In genomic region chr9:71672573-71672972, GRCh38 we compare ENCODE assay signal across 29 cellular contexts.
"Had no signal": no experiment of that assay in that cellular context is flagged by ENCODE, and none has a peak within 500 bp of the region (broad histone marks: within the 10 kb centered on the region; RNA-seq: fewer than 3 reads in every experiment).

No MANE protein-coding gene starts in this region.

- ATAC-seq: naive thymus-derived CD4-positive, alpha-beta T cell; natural killer cell; psoas muscle; sciatic nerve; stimulated activated effector memory CD8-positive, alpha-beta T cell treated with anti-CD3 and anti-CD28 coated beads, Interleukin-12 subunit alpha, Interleukin-12 subunit beta, amount 100 ng/mL, for 72 hours; stimulated activated naive B cell treated with anti-CD40 and anti-IgM and Interleukin-4, amounts not matched to agents 10 μg/mL and 1 μg/mL and 100 μg/mL, for 72 hours had no signal

- H3K9me3 Mint-ChIP-seq: natural killer cell; stimulated activated effector memory CD8-positive, alpha-beta T cell treated with anti-CD3 and anti-CD28 coated beads, Interleukin-12 subunit alpha, Interleukin-12 subunit beta, amount 100 ng/mL, for 72 hours; stimulated activated naive CD8-positive, alpha-beta T cell treated with anti-CD3 and anti-CD28 coated beads, Interleukin-15, Interleukin-2, amounts not matched to agents 100 ng/mL and 50 ng/mL, for 24 hours had no signal

- FAIRE-seq: urothelium cell line had no signal

- H3K9me3 ChIP-seq: ovary, psoas muscle, stomach, thoracic aorta, thyroid gland, upper lobe of left lung had no signal

- H3K4me3 Mint-ChIP-seq: naive thymus-derived CD4-positive, alpha-beta T cell; natural killer cell; nephron; neural progenitor cell; stimulated activated effector memory CD8-positive, alpha-beta T cell treated with anti-CD3 and anti-CD28 coated beads, Interleukin-12 subunit alpha, Interleukin-12 subunit beta, amount 100 ng/mL, for 72 hours; stimulated activated naive B cell treated with anti-CD40 and anti-IgM and Interleukin-4, amounts not matched to agents 10 μg/mL and 1 μg/mL and 100 μg/mL, for 72 hours; stimulated activated naive CD8-positive, alpha-beta T cell treated with anti-CD3 and anti-CD28 coated beads, Interleukin-15, Interleukin-2, amounts not matched to agents 100 ng/mL and 50 ng/mL, for 24 hours had no signal

- DNase-seq: naive thymus-derived CD4-positive, alpha-beta T cell; natural killer cell; occipital lobe; ovary; posterior cingulate gyrus; psoas muscle; right cardiac atrium; stimulated activated CD4-positive, alpha-beta T cell treated with anti-CD3 and anti-CD28 coated beads, Interleukin-15, amount 100 ng/mL, for 24 hours; stimulated activated CD4-positive, alpha-beta T cell treated with anti-CD3 and anti-CD28 coated beads, Interleukin-2, amount 100 ng/mL, for 24 hours; stimulated activated CD4-positive, alpha-beta T cell treated with anti-CD3 and anti-CD28 coated beads, Interleukin-2, amount 100 ng/mL, for 48 hours; stimulated activated CD4-positive, alpha-beta T cell treated with anti-CD3 and anti-CD28 coated beads, Interleukin-4, amount 100 ng/mL, for 24 hours; stimulated activated naive B cell treated with anti-CD40 and anti-IgM and Interleukin-4, amounts not matched to agents 10 μg/mL and 1 μg/mL and 100 μg/mL, for 72 hours; stimulated activated naive CD4-positive, alpha-beta T cell treated with Interleukin-2 at 50 U/mL for 16 hours; stomach; thyroid gland; trophoblast cell; upper lobe of left lung had no signal

- H3K4me3 ChIP-seq: neural progenitor cell, ovary, psoas muscle, skin epidermis, smooth muscle cell, stomach, thoracic aorta, thyroid gland, tibial nerve, upper lobe of left lung had no signal

- H3K36me3 ChIP-seq: neural progenitor cell, ovary, stomach, thoracic aorta, thyroid gland, tibial nerve, upper lobe of left lung had no signal

- H3K36me3 Mint-ChIP-seq: natural killer cell; stimulated activated effector memory CD8-positive, alpha-beta T cell treated with anti-CD3 and anti-CD28 coated beads, Interleukin-12 subunit alpha, Interleukin-12 subunit beta, amount 100 ng/mL, for 72 hours had no signal

- H3K4me1 Mint-ChIP-seq: neural progenitor cell had no signal

- H3K27me3 ChIP-seq: neural progenitor cell, ovary, stomach, thyroid gland, tibial nerve, upper lobe of left lung had no signal

- H2AFZ ChIP-seq: neural progenitor cell, parathyroid adenoma had no signal

- H3K9ac ChIP-seq: neural progenitor cell, parathyroid adenoma had no signal

- H3K4me2 ChIP-seq: neural progenitor cell, smooth muscle cell had no signal

- H3K4me1 ChIP-seq: neural progenitor cell, psoas muscle, tibial nerve had no signal

- H3K79me2 ChIP-seq: parathyroid adenoma had no signal

- H3K27me3 Mint-ChIP-seq: progenitor cell of endocrine pancreas; stimulated activated naive B cell treated with anti-CD40 and anti-IgM and Interleukin-4, amounts not matched to agents 10 μg/mL and 1 μg/mL and 100 μg/mL, for 72 hours; stimulated activated naive CD8-positive, alpha-beta T cell treated with anti-CD3 and anti-CD28 coated beads, Interleukin-15, Interleukin-2, amounts not matched to agents 100 ng/mL and 50 ng/mL, for 24 hours had no signal

- H3K27ac Mint-ChIP-seq: naive thymus-derived CD4-positive, alpha-beta T cell; natural killer cell; nephron; neural progenitor cell; progenitor cell of endocrine pancreas; stimulated activated effector memory CD8-positive, alpha-beta T cell treated with anti-CD3 and anti-CD28 coated beads, Interleukin-12 subunit alpha, Interleukin-12 subunit beta, amount 100 ng/mL, for 72 hours; stimulated activated naive B cell treated with anti-CD40 and anti-IgM and Interleukin-4, amounts not matched to agents 10 μg/mL and 1 μg/mL and 100 μg/mL, for 72 hours; stimulated activated naive CD8-positive, alpha-beta T cell treated with anti-CD3 and anti-CD28 coated beads, Interleukin-15, Interleukin-2, amounts not matched to agents 100 ng/mL and 50 ng/mL, for 24 hours had no signal

- H3K27ac ChIP-seq: neural progenitor cell, ovary, parathyroid adenoma, psoas muscle, stomach, thoracic aorta, thyroid gland, tibial nerve, upper lobe of left lung had no signal
